Comparison of ENCODE assay signal across 8 cellular contexts in the genomic region with DNA sequence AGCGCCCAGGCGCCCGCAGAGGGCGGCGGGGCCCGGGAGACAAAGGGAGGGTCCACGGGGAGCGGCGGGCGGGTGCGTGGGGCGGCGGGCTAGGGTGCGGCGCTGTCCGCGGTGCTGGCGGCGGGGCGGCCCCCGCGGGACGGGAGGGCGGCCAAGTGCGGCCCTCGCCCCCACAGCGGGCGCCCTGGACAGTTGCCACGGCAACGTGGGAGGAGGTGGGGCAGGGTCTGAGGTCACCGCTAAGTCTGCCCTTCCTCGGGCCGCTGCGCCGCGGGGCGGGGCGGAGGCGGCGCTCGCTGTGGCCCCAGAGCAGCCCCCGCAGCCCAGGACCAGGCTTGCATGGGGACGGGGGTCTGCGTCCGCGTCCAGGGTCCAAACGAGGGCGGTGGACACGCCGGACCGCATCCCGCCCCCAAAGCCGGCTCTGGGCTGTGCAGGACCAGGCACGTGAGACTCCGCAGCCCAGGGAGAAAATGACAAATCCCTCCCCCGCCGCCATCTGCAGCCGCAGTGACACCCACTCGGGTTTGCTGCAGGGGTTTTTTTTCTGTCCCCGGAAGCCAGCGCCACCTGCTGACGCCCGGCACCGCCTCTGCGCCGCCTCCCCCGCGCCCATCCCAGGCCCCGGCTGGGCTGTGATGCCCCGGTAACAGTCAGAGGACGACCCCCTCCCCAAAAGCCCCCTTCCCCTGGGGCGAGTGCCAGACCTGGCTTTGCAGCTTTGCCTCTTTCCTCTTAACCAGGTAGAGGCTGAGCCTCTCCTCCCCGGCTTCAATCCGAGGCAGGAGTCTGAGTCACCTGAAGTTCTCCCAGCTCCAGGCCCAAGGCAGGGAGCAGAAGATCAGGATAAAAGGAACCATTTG. TPM values are rescaled to one million over a fixed set of nuclear protein-coding genes. Genes with fewer than 3 reads are reported as not detected.
DNase-seq lines count a peak whose midpoint lies in the region; ATAC-seq and TF ChIP-seq lines count a peak whose summit lies in the region.

No MANE protein-coding gene starts in this region.

- peaks cover 28% of the 10 kb centered on the region for H3K4me1 ChIP-seq in effector memory CD4-positive, alpha-beta T cell (ENCODE audit: control insufficient read depth, insufficient read depth, low read length, poor library complexity, severe bottlenecking)
- H3K4me1 ChIP-seq in stomach: peaks cover 24 to 51% (median 35%) of the 10 kb centered on the region in 4 donors

- DNase-seq in AG20443 (ENCODE audit: low spot score) (peak; percentile 56), NCI-H2196 treated with DMSO at 0.1 percent for 48 hours (lab: John Stamatoyannopoulos, UW; ENCODE audit: unreplicated experiment) (peak; percentile 71), stomach (peak; percentile 36)
- peak; percentile 61 to 66 for DNase-seq in activated CD8-positive, alpha-beta memory T cell treated with anti-CD3 and anti-CD28 coated beads for 4 hours (ENCODE audit: low read depth in 2 of 2)
- DNase-seq in effector memory CD4-positive, alpha-beta T cell: peak; percentile 44 to 50 (median 45)

- peaks cover 76% of the 10 kb centered on the region for H3K27me3 Mint-ChIP-seq in nephron (ENCODE audit: low read depth)

- peaks cover 62% of the 10 kb centered on the region for H3K27me3 ChIP-seq in effector memory CD4-positive, alpha-beta T cell (replicated peaks; ENCODE audit: control insufficient read depth, insufficient read depth, low read length, poor library complexity, severe bottlenecking)
- peaks cover 56 to 100% (median 93%) of the 10 kb centered on the region in 3 donors for H3K27me3 ChIP-seq in stomach

- H3K9me3 Mint-ChIP-seq in nephron: no peaks in the 10 kb centered on the region

- peak; percentile 50 for ATAC-seq in GM21381 (IDR thresholded peaks at IDR 0.05; ENCODE audit: unreplicated experiment)
- ATAC-seq in GM21367 (IDR thresholded peaks at IDR 0.05; ENCODE audit: unreplicated experiment): no peak

- intact Hi-C loops in stomach (cut with DNase I; ENCODE audit: low total_unique reads): loop anchor here (5.0 kb wide), 1 partner anchor 117 kb away; no protein-coding TSS in a partner anchor

- peak overlapping the region; percentile 37 for H3K4me3 ChIP-seq in effector memory CD4-positive, alpha-beta T cell (ENCODE audit: insufficient read depth, low read depth, low read length, poor library complexity, severe bottlenecking)
- H3K4me3 ChIP-seq in stomach: peak overlapping the region; percentile 17 to 48 (median 34)

- no peak for TF ChIP-seq POLR2A in stomach (IDR thresholded peaks at IDR 0.05)

- TF ChIP-seq EP300 in stomach (IDR thresholded peaks at IDR 0.05): no peak

- no peaks in the 10 kb centered on the region for H3K9me3 ChIP-seq in effector memory CD4-positive, alpha-beta T cell (ENCODE audit: control insufficient read depth, low read length)
- no peaks in the 10 kb centered on the region for H3K9me3 ChIP-seq in stomach

- WGBS in stomach, 5 donors: 0 to 1% (median 1%) methylated on average over 6 to 74 of the region's 74 CpGs

- H3K27ac ChIP-seq in effector memory CD4-positive, alpha-beta T cell (ENCODE audit: insufficient read depth, low read length, poor library complexity, severe bottlenecking): no peak overlapping the region
- H3K27ac ChIP-seq in stomach: no peak overlapping the region

- TF ChIP-seq CTCF in nephron (IDR thresholded peaks at IDR 0.05; ENCODE audit: unreplicated experiment in 3 of 3): peak; percentile 15 to 46 (median 25)
- TF ChIP-seq CTCF in stomach (IDR thresholded peaks at IDR 0.05): peak in 4 of 7 experiments; percentile 24 to 53 (median 28)

- H3K27ac Mint-ChIP-seq in nephron: no peak overlapping the region

- H3K36me3 Mint-ChIP-seq in nephron (ENCODE audit: low read depth): no peaks in the 10 kb centered on the region

- peaks cover 5% of the 10 kb centered on the region for H3K4me1 Mint-ChIP-seq in nephron

- peak overlapping the region; percentile 32 to 70 (median 34) for H3K4me3 Mint-ChIP-seq in nephron

- no peaks in the 10 kb centered on the region for H3K36me3 ChIP-seq in effector memory CD4-positive, alpha-beta T cell (ENCODE audit: control insufficient read depth, insufficient read depth, low read length)
- H3K36me3 ChIP-seq in stomach: no peaks in the 10 kb centered on the region

RNA-seq across cellular contexts. Expression of gene YTHDF1, which starts 36.8 kb away (rescaled TPM):
- 10 to 100 TPM; 20.4 to 41.1 (median 33.3) TPM for total RNA-seq in stomach
- polyA plus RNA-seq in stomach: 10 to 100 TPM; 17.8 to 19.4 (median 19.3) TPM

RNA-seq across cellular contexts. Expression of gene BIRC7, which starts 56.6 kb away (rescaled TPM):
- not detected for total RNA-seq in stomach
- not detected for polyA plus RNA-seq in stomach
